Comparison of ENCODE assay signal across 2 cellular contexts in the genomic region with DNA sequence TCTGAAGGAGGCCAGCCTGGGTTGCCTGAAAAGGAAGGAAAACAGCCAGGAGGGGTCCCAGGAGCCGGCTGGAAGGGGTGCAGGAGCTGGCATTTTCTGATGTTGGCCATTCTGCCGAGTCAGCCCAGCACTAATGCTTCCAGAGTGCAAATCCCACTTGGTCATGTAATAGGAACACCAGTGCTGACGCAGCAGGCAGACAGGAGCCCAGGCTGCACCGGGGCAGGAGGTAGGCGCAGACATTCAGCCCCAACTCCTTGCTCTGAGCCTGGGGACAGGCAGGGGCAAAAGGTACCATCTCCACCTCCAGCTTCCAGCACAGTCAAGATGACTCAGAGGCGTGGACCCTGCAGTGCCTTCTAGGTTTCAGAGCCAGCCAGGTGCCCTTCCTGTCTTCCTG.
TF ChIP-seq lines count a peak whose summit lies in the region.

No MANE protein-coding gene starts in this region.

TF ChIP-seq in HepG2, 621 proteins besides CTCF, POLR2A, EP300 and RAD21:
- 0 out of 2 replicates have a peak, but pooled peaks have one; percentile 8 for TF ChIP-seq FOSL2 (CRISPR knock-in tag; IDR thresholded peaks at IDR 0.05)
- TF ChIP-seq, protein P1, sequence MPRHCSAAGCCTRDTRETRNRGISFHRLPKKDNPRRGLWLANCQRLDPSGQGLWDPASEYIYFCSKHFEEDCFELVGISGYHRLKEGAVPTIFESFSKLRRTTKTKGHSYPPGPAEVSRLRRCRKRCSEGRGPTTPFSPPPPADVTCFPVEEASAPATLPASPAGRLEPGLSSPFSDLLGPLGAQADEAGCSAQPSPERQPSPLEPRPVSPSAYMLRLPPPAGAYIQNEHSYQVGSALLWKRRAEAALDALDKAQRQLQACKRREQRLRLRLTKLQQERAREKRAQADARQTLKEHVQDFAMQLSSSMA (CRISPR knock-in tag; IDR thresholded peaks at IDR 0.05): no peak
- TF ChIP-seq ZBTB4 (CRISPR knock-in tag; IDR thresholded peaks at IDR 0.05; ENCODE audit: borderline replicate concordance): no peak
- no peak for TF ChIP-seq KAT8 (CRISPR knock-in tag; IDR thresholded peaks at IDR 0.05)
- TF ChIP-seq MAFK (conservative IDR thresholded peaks at IDR 0.05 in 1 of 2, IDR thresholded peaks at IDR 0.05 in 1 of 2; ENCODE audit: low read length in 2 of 2): peak; percentile 60 to 68; a peak in 3 of 4 replicates
- TF ChIP-seq SRSF4 (IDR thresholded peaks at IDR 0.05; ENCODE audit: low read depth, low read length, poor library complexity, severe bottlenecking): no peak
- peak; percentile 68 for TF ChIP-seq MAFF (IDR thresholded peaks at IDR 0.05; ENCODE audit: low read depth, low read length)
- TF ChIP-seq, protein P2, sequence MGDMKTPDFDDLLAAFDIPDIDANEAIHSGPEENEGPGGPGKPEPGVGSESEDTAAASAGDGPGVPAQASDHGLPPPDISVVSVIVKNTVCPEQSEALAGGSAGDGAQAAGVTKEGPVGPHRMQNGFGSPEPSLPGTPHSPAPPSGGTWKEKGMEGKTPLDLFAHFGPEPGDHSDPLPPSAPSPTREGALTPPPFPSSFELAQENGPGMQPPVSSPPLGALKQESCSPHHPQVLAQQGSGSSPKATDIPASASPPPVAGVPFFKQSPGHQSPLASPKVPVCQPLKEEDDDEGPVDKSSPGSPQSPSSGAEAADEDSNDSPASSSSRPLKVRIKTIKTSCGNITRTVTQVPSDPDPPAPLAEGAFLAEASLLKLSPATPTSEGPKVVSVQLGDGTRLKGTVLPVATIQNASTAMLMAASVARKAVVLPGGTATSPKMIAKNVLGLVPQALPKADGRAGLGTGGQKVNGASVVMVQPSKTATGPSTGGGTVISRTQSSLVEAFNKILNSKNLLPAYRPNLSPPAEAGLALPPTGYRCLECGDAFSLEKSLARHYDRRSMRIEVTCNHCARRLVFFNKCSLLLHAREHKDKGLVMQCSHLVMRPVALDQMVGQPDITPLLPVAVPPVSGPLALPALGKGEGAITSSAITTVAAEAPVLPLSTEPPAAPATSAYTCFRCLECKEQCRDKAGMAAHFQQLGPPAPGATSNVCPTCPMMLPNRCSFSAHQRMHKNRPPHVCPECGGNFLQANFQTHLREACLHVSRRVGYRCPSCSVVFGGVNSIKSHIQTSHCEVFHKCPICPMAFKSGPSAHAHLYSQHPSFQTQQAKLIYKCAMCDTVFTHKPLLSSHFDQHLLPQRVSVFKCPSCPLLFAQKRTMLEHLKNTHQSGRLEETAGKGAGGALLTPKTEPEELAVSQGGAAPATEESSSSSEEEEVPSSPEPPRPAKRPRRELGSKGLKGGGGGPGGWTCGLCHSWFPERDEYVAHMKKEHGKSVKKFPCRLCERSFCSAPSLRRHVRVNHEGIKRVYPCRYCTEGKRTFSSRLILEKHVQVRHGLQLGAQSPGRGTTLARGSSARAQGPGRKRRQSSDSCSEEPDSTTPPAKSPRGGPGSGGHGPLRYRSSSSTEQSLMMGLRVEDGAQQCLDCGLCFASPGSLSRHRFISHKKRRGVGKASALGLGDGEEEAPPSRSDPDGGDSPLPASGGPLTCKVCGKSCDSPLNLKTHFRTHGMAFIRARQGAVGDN (CRISPR knock-in tag; IDR thresholded peaks at IDR 0.05): 0 out of 2 replicates have a peak, but pooled peaks have one; percentile 18

TF ChIP-seq in H1, 55 proteins besides CTCF, POLR2A, EP300 and RAD21:
- TF ChIP-seq JUND (IDR thresholded peaks at IDR 0.05; ENCODE audit: low read length) (no peak), SRF (IDR thresholded peaks at IDR 0.05; ENCODE audit: low read depth, low read length) (no peak), BACH1 (IDR thresholded peaks at IDR 0.05; ENCODE audit: low read length) (peak; percentile 87), MAFK (IDR thresholded peaks at IDR 0.05; ENCODE audit: low read depth, low read length) (peak; percentile 70; the same call in 1 of the 2 replicates)
- TF ChIP-seq, protein P3, sequence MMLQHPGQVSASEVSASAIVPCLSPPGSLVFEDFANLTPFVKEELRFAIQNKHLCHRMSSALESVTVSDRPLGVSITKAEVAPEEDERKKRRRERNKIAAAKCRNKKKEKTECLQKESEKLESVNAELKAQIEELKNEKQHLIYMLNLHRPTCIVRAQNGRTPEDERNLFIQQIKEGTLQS (IDR thresholded peaks at IDR 0.05; ENCODE audit: insufficient read depth, low read depth, low read length): no peak
